Comparison of ENCODE assay signal across 9 cellular contexts in the genomic region with DNA sequence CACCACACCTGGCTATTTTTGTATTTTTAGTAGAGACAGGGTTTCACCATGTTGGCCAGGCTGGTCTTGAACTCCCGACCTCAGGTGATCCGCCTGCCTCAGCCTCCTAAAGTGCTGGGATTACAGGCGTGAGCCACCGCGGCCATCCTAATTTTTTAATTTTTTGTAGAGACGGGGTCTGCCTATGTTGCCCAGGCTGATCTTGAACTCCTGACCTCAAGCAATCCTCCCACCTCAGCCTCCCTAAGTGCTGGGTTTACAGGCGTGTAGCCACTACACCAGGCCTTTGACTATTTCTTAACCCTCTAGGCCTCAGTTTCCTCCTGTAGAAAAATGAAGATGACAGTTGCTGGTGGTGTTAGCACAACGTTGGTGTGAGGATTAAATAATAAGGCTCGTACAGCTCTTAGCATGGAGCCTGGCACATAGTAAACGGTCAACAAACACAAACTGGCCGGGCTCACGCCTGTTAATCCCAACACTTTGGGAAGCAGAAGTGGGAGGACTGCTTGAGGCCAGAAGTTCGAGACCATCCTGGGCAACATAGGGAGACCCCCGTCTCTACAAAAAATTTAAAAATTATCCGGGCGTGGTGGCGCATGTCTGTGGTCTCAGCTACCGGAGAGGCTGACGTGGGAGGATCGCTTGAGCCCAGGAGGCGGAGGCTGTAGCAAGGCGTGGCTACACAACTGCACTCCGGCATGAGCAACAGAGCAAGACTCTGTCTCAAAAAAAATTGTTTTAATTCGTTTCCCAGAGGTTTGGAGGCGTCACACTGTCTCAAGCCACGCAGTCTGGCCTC. TPM values are rescaled to one million over a fixed set of nuclear protein-coding genes. Genes with fewer than 3 reads are reported as not detected.
DNase-seq lines count a peak whose midpoint lies in the region; ATAC-seq, FAIRE-seq and TF ChIP-seq lines count a peak whose summit lies in the region.
"Had no signal": no experiment of that assay in that cellular context is flagged by ENCODE, and none has a peak within 500 bp of the region (broad histone marks: within the 10 kb centered on the region; RNA-seq: fewer than 3 reads in every experiment).

No MANE protein-coding gene starts in this region.

- H3K4me3 ChIP-seq in OCI-LY1 (ENCODE audit: low read depth, low read length, poor library complexity, severe bottlenecking) = peak overlapping the region; percentile 88

- H3K9me3 ChIP-seq in OCI-LY1 (ENCODE audit: low read length) = no peaks in the 10 kb centered on the region

- H3K9ac ChIP-seq in OCI-LY1 (ENCODE audit: low read length) = peak overlapping the region; percentile 82

- peak; percentile 47 for ATAC-seq in HG02610 (IDR thresholded peaks at IDR 0.05; ENCODE audit: unreplicated experiment)

- no peak for TF ChIP-seq POLR2A in GM12892 (IDR thresholded peaks at IDR 0.05; ENCODE audit: low read depth, low read length)

- H3K27ac Mint-ChIP-seq in endothelial cell (ENCODE audit: unreplicated experiment) (peak overlapping the region; percentile 75), nephron (peak overlapping the region; percentile 95 to 99 (median 96))

- FAIRE-seq in GM12892 (lab: Jason Lieb, UNC) = no peak
- FAIRE-seq: colon had no signal

- H3F3A ChIP-seq in OCI-LY1 (ENCODE audit: insufficient read depth, low read length) = no peaks in the 10 kb centered on the region

- no peaks in the 10 kb centered on the region for H3K27me3 ChIP-seq in OCI-LY1 (ENCODE audit: insufficient read depth, low read length)

- H3K36me3 ChIP-seq in OCI-LY1 (ENCODE audit: insufficient read depth, low read length) = peaks cover 60% of the 10 kb centered on the region

- H2AFZ ChIP-seq in OCI-LY1 (ENCODE audit: low read length) = no peak overlapping the region

- H3K27ac ChIP-seq in OCI-LY1 (ENCODE audit: low read depth, low read length, poor library complexity, severe bottlenecking) = peak overlapping the region; percentile 76

- DNase-seq in NCI-H146 (lab: John Stamatoyannopoulos, UW) (peak; percentile 57), NCI-H146 treated with DMSO at 0.1 percent for 48 hours (lab: John Stamatoyannopoulos, UW; ENCODE audit: unreplicated experiment) (no peak), endothelial cell (ENCODE audit: low spot score) (no peak), GM12892 (ENCODE audit: insufficient read length) (no peak), AG08395 (ENCODE audit: low spot score) (no peak)

- H3K4me1 Mint-ChIP-seq in endothelial cell (ENCODE audit: unreplicated experiment) = peaks cover 11% of the 10 kb centered on the region
- H3K4me1 Mint-ChIP-seq in nephron = peaks cover 12% of the 10 kb centered on the region

- H4K20me1 ChIP-seq in OCI-LY1 (ENCODE audit: insufficient read depth, low read length) = no peaks in the 10 kb centered on the region

- peaks cover 44% of the 10 kb centered on the region for H3K79me2 ChIP-seq in OCI-LY1 (ENCODE audit: insufficient read depth, low read length)

- H3K4me2 ChIP-seq in OCI-LY1 (ENCODE audit: low read length) = peak overlapping the region; percentile 74

- H3K9me2 ChIP-seq in OCI-LY1 (ENCODE audit: low read depth, low read length) = no peaks in the 10 kb centered on the region

- peaks cover 5% of the 10 kb centered on the region for H3K27me3 Mint-ChIP-seq in endothelial cell (ENCODE audit: unreplicated experiment)
- no peaks in the 10 kb centered on the region for H3K27me3 Mint-ChIP-seq in nephron (ENCODE audit: low read depth)

- H3K36me3 Mint-ChIP-seq in endothelial cell (ENCODE audit: low read depth, unreplicated experiment) (peaks cover 17% of the 10 kb centered on the region), nephron (ENCODE audit: low read depth) (peaks cover 38% of the 10 kb centered on the region)

- H3K4me3 Mint-ChIP-seq in endothelial cell (ENCODE audit: unreplicated experiment) (peak overlapping the region; percentile 95), nephron (peak overlapping the region; percentile 89 to 99 (median 95))

- H3K9me3 Mint-ChIP-seq in endothelial cell (ENCODE audit: unreplicated experiment) = no peaks in the 10 kb centered on the region
- H3K9me3 Mint-ChIP-seq in nephron = no peaks in the 10 kb centered on the region

- peaks cover 46% of the 10 kb centered on the region for H3K4me1 ChIP-seq in OCI-LY1 (ENCODE audit: insufficient read depth, low read length, severe bottlenecking)

- no peak for TF ChIP-seq CTCF in OCI-LY1 (IDR thresholded peaks at IDR 0.05; ENCODE audit: low read length)
- TF ChIP-seq CTCF in endothelial cell (IDR thresholded peaks at IDR 0.05; ENCODE audit: unreplicated experiment) = no peak
- no peak for TF ChIP-seq CTCF in nephron (IDR thresholded peaks at IDR 0.05; ENCODE audit: unreplicated experiment in 3 of 3)

RNA-seq across cellular contexts. Expression of a gene that starts 1.0 kb away (rescaled TPM):
- total RNA-seq in endothelial cell (ENCODE audit: unreplicated experiment) = 47.5 TPM
- 27.4 TPM for polyA plus RNA-seq in GM12892 (2012; ENCODE audit: missing spikeins)

RNA-seq across cellular contexts. Expression of a gene that starts 1.2 kb away (rescaled TPM):
- 11.7 TPM for total RNA-seq in endothelial cell (ENCODE audit: unreplicated experiment)
- 10.5 TPM for polyA plus RNA-seq in GM12892 (2012; ENCODE audit: missing spikeins)

RNA-seq across cellular contexts. Expression of a gene that starts 34.8 kb away (rescaled TPM):
- total RNA-seq in endothelial cell (ENCODE audit: unreplicated experiment) = not detected
- polyA plus RNA-seq in GM12892 (2012; ENCODE audit: missing spikeins) = 0.36 TPM

RNA-seq across cellular contexts. Expression of a gene that starts 37.0 kb away (rescaled TPM):
- 8.4 TPM for total RNA-seq in endothelial cell (ENCODE audit: unreplicated experiment)
- 23.5 TPM for polyA plus RNA-seq in GM12892 (2012; ENCODE audit: missing spikeins)

RNA-seq across cellular contexts. Expression of a gene that starts 48.7 kb away (rescaled TPM):
- 0.21 TPM for total RNA-seq in endothelial cell (ENCODE audit: unreplicated experiment)
- 2.0 TPM for polyA plus RNA-seq in GM12892 (2012; ENCODE audit: missing spikeins)
